ENCODE assay signal across 29 cellular contexts in the genomic region with DNA sequence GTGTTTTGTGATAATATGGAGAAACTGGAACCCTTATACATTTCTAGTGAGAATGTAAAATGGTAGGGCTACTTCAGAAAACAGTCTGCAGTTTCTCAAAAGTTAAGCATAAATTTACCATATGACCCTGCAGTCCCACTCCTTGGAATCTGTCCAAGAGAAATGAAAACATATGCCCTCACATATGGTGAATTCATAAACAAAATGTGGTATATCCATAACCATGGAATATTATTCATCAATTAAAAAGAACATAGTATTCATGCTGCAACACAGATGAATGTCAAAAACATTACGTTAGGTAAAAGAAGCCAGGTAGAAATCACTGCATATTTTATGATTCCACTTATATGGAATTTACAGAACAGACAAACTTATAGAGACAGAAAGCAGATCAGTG.
"Had no signal": no experiment of that assay in that cellular context is flagged by ENCODE, and none has a peak within 500 bp of the region (broad histone marks: within the 10 kb centered on the region; RNA-seq: fewer than 3 reads in every experiment).

No MANE protein-coding gene starts in this region.

- FAIRE-seq: endometrium, endothelial cell of umbilical vein had no signal

- H3K36me3 ChIP-seq: adrenal gland, colonic mucosa, esophagus squamous epithelium, WERI-Rb-1 had no signal

- H3K9me3 ChIP-seq: adrenal gland, body of pancreas, colonic mucosa, esophagus squamous epithelium had no signal

- ATAC-seq: activated CD4-positive, CD25-positive, alpha-beta regulatory T cell treated with anti-CD3 and anti-CD28 coated beads, Interleukin-2, amount 50 U/mL, for 24 hours; activated CD8-positive, alpha-beta memory T cell treated with anti-CD3 and anti-CD28 coated beads, Interleukin-2, amount 10 ng/mL, durations not matched to agents 7 days and 5 days; activated CD8-positive, alpha-beta T cell treated with anti-CD3 and anti-CD28 coated beads, Interleukin-2, amount 10 ng/mL, durations not matched to agents 7 days and 5 days; activated naive CD8-positive, alpha-beta T cell treated with anti-CD3 and anti-CD28 coated beads, Interleukin-2, amount 50 U/mL, for 24 hours; body of pancreas had no signal

- H3K27ac ChIP-seq: adrenal gland, body of pancreas, colonic mucosa, epithelial cell of prostate, esophagus squamous epithelium, WERI-Rb-1 had no signal

- H3K4me1 ChIP-seq: colonic mucosa had no signal

- H3K27me3 ChIP-seq: adrenal gland, body of pancreas, colonic mucosa, esophagus squamous epithelium had no signal

- DNase-seq: activated B cell treated with CpG ODN at 0.5 μM for 24 hours; activated CD4-positive, alpha-beta memory T cell treated with anti-CD3 and anti-CD28 coated beads for 36 hours; activated CD4-positive, alpha-beta T cell treated with anti-CD3 and anti-CD28 coated beads for 48 hours; activated CD4-positive, alpha-beta T cell treated with anti-CD3 and anti-CD28 coated beads, Interleukin-2, amount 50 U/mL, for 1 hour; activated CD8-positive, alpha-beta memory T cell treated with anti-CD3 and anti-CD28 coated beads, Interleukin-2, amount 10 ng/mL, durations not matched to agents 7 days and 5 days; activated CD8-positive, alpha-beta memory T cell treated with anti-CD3 and anti-CD28 coated beads, Interleukin-2, amount 50 U/mL, for 4 hours; activated CD8-positive, alpha-beta T cell treated with anti-CD3 and anti-CD28 coated beads, Interleukin-2, amount 10 ng/mL, durations not matched to agents 7 days and 5 days; activated effector memory CD4-positive, alpha-beta T cell treated with anti-CD3 and anti-CD28 coated beads, Interleukin-2, amount 50 U/mL, for 16 hours; activated naive CD4-positive, alpha-beta T cell treated with anti-CD3 and anti-CD28 coated beads for 36 hours; activated naive CD8-positive, alpha-beta T cell treated with anti-CD3 and anti-CD28 coated beads for 36 hours; activated naive CD8-positive, alpha-beta T cell treated with anti-CD3 and anti-CD28 coated beads, Interleukin-2, amount 50 U/mL, for 24 hours; activated T-cell treated with anti-CD3 and anti-CD28 coated beads, Interleukin-2, amount 50 U/mL, for 1 hour; activated T-cell treated with anti-CD3 and anti-CD28 coated beads, Interleukin-2, amount 50 U/mL, for 48 hours; adrenal gland; amygdala; aorta; body of pancreas; colonic mucosa; effector CD8-positive, alpha-beta T cell; esophagus squamous epithelium; foreskin melanocyte; head of caudate nucleus; hippocampal formation; T1000; WERI-Rb-1 had no signal

- H3K4me3 ChIP-seq: adrenal gland, body of pancreas, colonic mucosa, esophagus squamous epithelium had no signal
